Comparison of ENCODE assay signal across 1 cellular context in the genomic region with DNA sequence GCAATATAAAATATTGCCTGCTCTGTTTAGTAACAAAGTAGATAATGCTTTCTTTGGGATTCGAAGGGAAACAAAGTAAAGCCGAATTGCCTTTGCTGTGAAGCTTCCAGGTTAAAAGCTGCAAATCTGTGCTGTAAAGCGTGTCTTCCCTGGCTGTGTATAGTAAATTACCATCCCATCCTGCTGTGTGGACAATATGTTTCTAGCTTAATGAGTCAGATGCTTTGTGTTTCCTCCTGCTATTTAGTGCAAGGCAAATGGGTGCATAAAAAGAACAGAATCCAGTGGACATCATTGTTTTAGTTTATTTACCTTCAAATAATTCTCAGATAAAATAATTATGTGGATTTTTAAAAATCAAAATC.
TF ChIP-seq lines count a peak whose summit lies in the region.

No MANE protein-coding gene starts in this region.

TF ChIP-seq in SK-N-SH, 30 proteins besides CTCF, POLR2A, EP300 and RAD21 (continued from another document):
- no peak for TF ChIP-seq TEAD4 (IDR thresholded peaks at IDR 0.05; ENCODE audit: borderline replicate concordance, insufficient read depth)
- no peak for TF ChIP-seq EZH2phosphoT487 (IDR thresholded peaks at IDR 0.05; ENCODE audit: borderline replicate concordance, low read depth)
- no peak for TF ChIP-seq FOXM1 (IDR thresholded peaks at IDR 0.05; ENCODE audit: low read depth)
- TF ChIP-seq FOXJ3 (CRISPR knock-in tag; IDR thresholded peaks at IDR 0.05): no peak
- no peak for TF ChIP-seq ELF1 (IDR thresholded peaks at IDR 0.05)
- TF ChIP-seq, protein P1, sequence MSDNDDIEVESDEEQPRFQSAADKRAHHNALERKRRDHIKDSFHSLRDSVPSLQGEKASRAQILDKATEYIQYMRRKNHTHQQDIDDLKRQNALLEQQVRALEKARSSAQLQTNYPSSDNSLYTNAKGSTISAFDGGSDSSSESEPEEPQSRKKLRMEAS (IDR thresholded peaks at IDR 0.05; ENCODE audit: low read depth): no peak
- no peak for TF ChIP-seq RFX5 (IDR thresholded peaks at IDR 0.05; ENCODE audit: low read length)
- no peak for TF ChIP-seq SMC3 (IDR thresholded peaks at IDR 0.05; ENCODE audit: low read depth, low read length)
- TF ChIP-seq TAF1 (IDR thresholded peaks at IDR 0.05; ENCODE audit: borderline replicate concordance, low read depth, low read length): no peak
- no peak for TF ChIP-seq YY1 (IDR thresholded peaks at IDR 0.05; ENCODE audit: low read depth)
- TF ChIP-seq CHD2 (IDR thresholded peaks at IDR 0.05; ENCODE audit: low read length, partially characterized antibody): no peak
TF ChIP-seq in SK-N-SH: peak in this region for 0.
